ENCODE assay signal across 27 cellular contexts in genomic region chr7:152544971-152545619, GRCh38.
"Had no signal": no experiment of that assay in that cellular context is flagged by ENCODE, and none has a peak within 500 bp of the region (broad histone marks: within the 10 kb centered on the region; RNA-seq: fewer than 3 reads in every experiment).

No MANE protein-coding gene starts in this region.

- H3K4me3 Mint-ChIP-seq: activated CD8-positive, alpha-beta T cell treated with anti-CD3 and anti-CD28 coated beads, Interleukin-2, amount 10 ng/mL, durations not matched to agents 7 days and 5 days; activated naive CD8-positive, alpha-beta T cell treated with anti-CD3 and anti-CD28 coated beads, Interleukin-2, amount 50 U/mL, for 24 hours; activated T-helper 1 cell treated with anti-CD3 and anti-CD28 coated beads, Interleukin-12 subunit alpha, Interleukin-12 subunit beta, Interleukin-2, Interleukin-4 antibody, amounts not matched to agents 30 ng/mL and 10 ng/mL and 1 ng/mL, durations not matched to agents 14 hours and 24 hours and 36 hours; brain; immature natural killer cell; naive B cell; stimulated activated naive B cell treated with anti-CD40 and anti-IgM and Interleukin-4, amounts not matched to agents 10 μg/mL and 1 μg/mL and 100 μg/mL, for 72 hours; T-helper 2 cell treated with Interferon-gamma antibody and Interleukin-4, amounts not matched to agents 5 μg/mL and 100 μg/mL, for 36 hours had no signal

- H3K9me3 ChIP-seq: esophagus squamous epithelium, gastroesophageal sphincter, left lung, sigmoid colon, transverse colon, uterus had no signal

- H3K27ac ChIP-seq: esophagus squamous epithelium, gastroesophageal sphincter, left lung, sigmoid colon, transverse colon, uterus, WERI-Rb-1 had no signal

- H3K9me3 Mint-ChIP-seq: activated naive CD8-positive, alpha-beta T cell treated with anti-CD3 and anti-CD28 coated beads, Interleukin-2, amount 50 U/mL, for 24 hours; activated T-helper 1 cell treated with anti-CD3 and anti-CD28 coated beads, Interleukin-12 subunit alpha, Interleukin-12 subunit beta, Interleukin-2, Interleukin-4 antibody, amounts not matched to agents 30 ng/mL and 10 ng/mL and 1 ng/mL, durations not matched to agents 14 hours and 24 hours and 36 hours; immature natural killer cell; stimulated activated naive B cell treated with anti-CD40 and anti-IgM and Interleukin-4, amounts not matched to agents 10 μg/mL and 1 μg/mL and 100 μg/mL, for 72 hours; T-helper 2 cell treated with Interferon-gamma antibody and Interleukin-4, amounts not matched to agents 5 μg/mL and 100 μg/mL, for 36 hours had no signal

- H3K4me1 Mint-ChIP-seq: activated naive CD8-positive, alpha-beta T cell treated with anti-CD3 and anti-CD28 coated beads, Interleukin-2, amount 50 U/mL, for 24 hours; immature natural killer cell; naive B cell; stimulated activated naive B cell treated with anti-CD40 and anti-IgM and Interleukin-4, amounts not matched to agents 10 μg/mL and 1 μg/mL and 100 μg/mL, for 72 hours had no signal

- H3K27ac Mint-ChIP-seq: activated CD8-positive, alpha-beta T cell treated with anti-CD3 and anti-CD28 coated beads, Interleukin-2, amount 10 ng/mL, durations not matched to agents 7 days and 5 days; activated naive CD8-positive, alpha-beta T cell treated with anti-CD3 and anti-CD28 coated beads, Interleukin-2, amount 50 U/mL, for 24 hours; activated T-helper 1 cell treated with anti-CD3 and anti-CD28 coated beads, Interleukin-12 subunit alpha, Interleukin-12 subunit beta, Interleukin-2, Interleukin-4 antibody, amounts not matched to agents 30 ng/mL and 10 ng/mL and 1 ng/mL, durations not matched to agents 14 hours and 24 hours and 36 hours; brain; immature natural killer cell; naive B cell; stimulated activated naive B cell treated with anti-CD40 and anti-IgM and Interleukin-4, amounts not matched to agents 10 μg/mL and 1 μg/mL and 100 μg/mL, for 72 hours; T-helper 2 cell treated with Interferon-gamma antibody and Interleukin-4, amounts not matched to agents 5 μg/mL and 100 μg/mL, for 36 hours had no signal

- H3K36me3 ChIP-seq: esophagus squamous epithelium, gastroesophageal sphincter, left lung, sigmoid colon, transverse colon, uterus, WERI-Rb-1 had no signal

- H3K27me3 Mint-ChIP-seq: activated naive CD8-positive, alpha-beta T cell treated with anti-CD3 and anti-CD28 coated beads, Interleukin-2, amount 50 U/mL, for 24 hours; stimulated activated naive B cell treated with anti-CD40 and anti-IgM and Interleukin-4, amounts not matched to agents 10 μg/mL and 1 μg/mL and 100 μg/mL, for 72 hours had no signal

- H3K4me1 ChIP-seq: esophagus squamous epithelium, gastroesophageal sphincter, left lung, sigmoid colon, transverse colon, uterus had no signal

- H3K4me3 ChIP-seq: esophagus squamous epithelium, gastroesophageal sphincter, left lung, lung, sigmoid colon, transverse colon, uterus had no signal

- H3K27me3 ChIP-seq: esophagus squamous epithelium, gastroesophageal sphincter, left lung, transverse colon, uterus had no signal

- H3K36me3 Mint-ChIP-seq: immature natural killer cell; naive B cell; stimulated activated naive B cell treated with anti-CD40 and anti-IgM and Interleukin-4, amounts not matched to agents 10 μg/mL and 1 μg/mL and 100 μg/mL, for 72 hours had no signal

- DNase-seq: activated CD4-positive, alpha-beta T cell treated with anti-CD3 and anti-CD28 coated beads for 1 hour; activated CD4-positive, alpha-beta T cell treated with anti-CD3 and anti-CD28 coated beads, Interleukin-2, amount 50 U/mL, for 1 hour; activated CD8-positive, alpha-beta T cell treated with anti-CD3 and anti-CD28 coated beads, Interleukin-2, amount 10 ng/mL, durations not matched to agents 7 days and 5 days; activated gamma-delta T cell; activated naive CD4-positive, alpha-beta T cell treated with anti-CD3 and anti-CD28 coated beads, Interleukin-2, amount 50 U/mL, for 16 hours; activated naive CD8-positive, alpha-beta T cell treated with anti-CD3 and anti-CD28 coated beads, Interleukin-2, amount 50 U/mL, for 24 hours; anterior cingulate cortex; caudate nucleus; effector memory CD4-positive, alpha-beta T cell; esophagus squamous epithelium; head of caudate nucleus; immature natural killer cell; kidney glomerular epithelial cell; left lung; naive B cell; sigmoid colon; stimulated activated CD4-positive, alpha-beta T cell treated with anti-CD3 and anti-CD28 coated beads, Interleukin-2, amount 100 ng/mL, for 48 hours; stimulated activated CD8-positive, alpha-beta memory T cell treated with anti-CD3 and anti-CD28 coated beads, Interleukin-4, amount 100 ng/mL, for 48 hours; stimulated activated naive B cell treated with anti-CD40 and anti-IgM and Interleukin-4, amounts not matched to agents 10 μg/mL and 1 μg/mL and 100 μg/mL, for 72 hours; transverse colon; uterus; WERI-Rb-1 had no signal
